22 cellular contexts compared by ENCODE assay signal in the genomic region with DNA sequence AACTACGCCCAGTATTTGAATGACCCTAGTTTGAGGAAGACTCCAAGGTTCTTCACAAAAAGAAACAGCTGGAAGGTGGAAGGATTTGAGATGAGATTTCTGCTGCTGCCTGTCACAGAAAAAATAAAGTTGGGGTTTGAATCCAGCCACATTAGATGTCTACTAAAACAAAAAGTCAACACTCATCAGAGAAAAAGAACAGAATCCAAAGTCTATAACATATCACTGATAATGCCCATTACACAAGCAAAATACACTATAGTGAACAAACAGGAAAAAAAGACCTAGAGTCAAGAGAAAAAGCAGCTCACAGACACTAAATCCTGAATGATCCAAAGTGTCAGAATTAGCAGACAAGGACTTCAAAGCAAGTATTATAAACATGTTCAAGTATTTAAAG.
"Had no signal": no experiment of that assay in that cellular context is flagged by ENCODE, and none has a peak within 500 bp of the region (broad histone marks: within the 10 kb centered on the region; RNA-seq: fewer than 3 reads in every experiment).

No MANE protein-coding gene starts in this region.

- H3K9me3 ChIP-seq: mucosa of descending colon, thyroid gland had no signal

- H3K27ac Mint-ChIP-seq: T-helper 1 cell treated with Interleukin-12 subunit alpha and Interleukin-12 subunit beta and Interleukin-4 antibody, amounts not matched to agents 30 μg/mL and 1 μg/mL, for 36 hours had no signal

- H3K9me3 Mint-ChIP-seq: T-helper 1 cell treated with Interleukin-12 subunit alpha and Interleukin-12 subunit beta and Interleukin-4 antibody, amounts not matched to agents 30 μg/mL and 1 μg/mL, for 36 hours had no signal

- H3K4me3 ChIP-seq: lung, mucosa of descending colon, thyroid gland had no signal

- H3K27me3 Mint-ChIP-seq: naive thymus-derived CD4-positive, alpha-beta T cell had no signal

- H3K4me3 Mint-ChIP-seq: T-helper 1 cell treated with Interleukin-12 subunit alpha and Interleukin-12 subunit beta and Interleukin-4 antibody, amounts not matched to agents 30 μg/mL and 1 μg/mL, for 36 hours had no signal

- H3K36me3 ChIP-seq: thyroid gland, WERI-Rb-1 had no signal

- H3K27ac ChIP-seq: thyroid gland, WERI-Rb-1 had no signal

- H3K4me1 ChIP-seq: thyroid gland had no signal

- H3K27me3 ChIP-seq: thyroid gland had no signal

- DNase-seq: activated CD4-positive, alpha-beta T cell treated with anti-CD3 and anti-CD28 coated beads, Interleukin-2, amount 50 U/mL, for 4 hours; activated naive CD4-positive, alpha-beta T cell treated with anti-CD3 and anti-CD28 coated beads, Interleukin-2, amount 50 U/mL, for 16 hours; activated T-cell treated with anti-CD3 and anti-CD28 coated beads for 4 hours; amniotic stem cell; dermis blood vessel endothelial cell; foreskin melanocyte; glutamatergic neuron; hypothalamus; islet precursor cell; left colon; mucosa of descending colon; naive thymus-derived CD4-positive, alpha-beta T cell; occipital lobe; retina; stimulated activated CD4-positive, alpha-beta T cell treated with anti-CD3 and anti-CD28 coated beads, Interleukin-12 subunit alpha, Interleukin-12 subunit beta, amount 100 ng/mL, for 4 hours; stimulated activated CD4-positive, alpha-beta T cell treated with anti-CD3 and anti-CD28 coated beads, Interleukin-1b, Interleukin-23, amount 100 ng/mL, for 48 hours; stimulated activated CD8-positive, alpha-beta memory T cell treated with anti-CD3 and anti-CD28 coated beads, Interleukin-4, amount 100 ng/mL, for 48 hours; stimulated activated naive CD4-positive, alpha-beta T cell treated with Interleukin-2 at 50 U/mL for 16 hours; thyroid gland; WERI-Rb-1 had no signal

- ATAC-seq: left colon; mucosa of descending colon; naive thymus-derived CD4-positive, alpha-beta T cell had no signal
